Comparison of ENCODE assay signal across 12 cellular contexts in the genomic region with DNA sequence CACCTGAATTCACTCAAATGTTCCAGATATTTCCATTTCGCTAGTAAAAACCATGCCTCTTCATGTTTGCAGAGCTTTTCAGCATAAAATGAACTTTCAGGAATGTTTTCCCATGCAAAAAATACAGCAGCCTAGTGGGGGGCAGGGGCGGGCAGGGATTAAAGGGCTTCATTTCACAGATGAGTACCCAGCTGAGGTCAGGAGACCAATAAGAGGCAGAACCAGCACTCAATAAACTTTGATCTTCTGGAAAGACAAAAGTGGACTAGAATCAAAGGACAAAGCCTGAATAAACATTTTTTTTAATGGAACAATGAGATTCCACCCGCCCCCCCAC. TPM values are rescaled to one million over a fixed set of nuclear protein-coding genes. Genes with fewer than 3 reads are reported as not detected.
DNase-seq lines count a peak whose midpoint lies in the region; ATAC-seq and TF ChIP-seq lines count a peak whose summit lies in the region.
"Had no signal": no experiment of that assay in that cellular context is flagged by ENCODE, and none has a peak within 500 bp of the region (broad histone marks: within the 10 kb centered on the region; RNA-seq: fewer than 3 reads in every experiment).

No MANE protein-coding gene starts in this region.

- peak; percentile 47 for DNase-seq in H7
- peak; percentile 27 for DNase-seq in SW480 (ENCODE audit: low spot score)
- no peak for DNase-seq in smooth muscle cell (lab: John Stamatoyannopoulos, UW; ENCODE audit: unreplicated experiment)
- DNase-seq in stimulated activated CD8-positive, alpha-beta memory T cell treated with anti-CD3 and anti-CD28 coated beads, Interleukin-4, amount 100 ng/mL, for 48 hours = no peak
- no peak for DNase-seq in Caco-2
- no peak for DNase-seq in superior temporal gyrus (ENCODE audit: extremely low spot score)
- DNase-seq: activated CD8-positive, alpha-beta T cell treated with anti-CD3 and anti-CD28 coated beads for 36 hours; activated naive CD4-positive, alpha-beta T cell treated with anti-CD3 and anti-CD28 coated beads for 36 hours; erythroblast; stimulated activated CD4-positive, alpha-beta T cell treated with anti-CD3 and anti-CD28 coated beads, Interleukin-4, amount 100 ng/mL, for 24 hours; stimulated activated naive CD8-positive, alpha-beta T cell treated with anti-CD3 and anti-CD28 coated beads, Interleukin-15, Interleukin-2, amounts not matched to agents 100 U/mL and 50 U/mL, for 24 hours had no signal

- no peak overlapping the region for H2AFZ ChIP-seq in smooth muscle cell (ENCODE audit: low read depth)

- no TSS peak for BruUV-seq in Caco-2 (replicated peaks; lab: Mats Ljungman, UMichigan)

- H3K4me1 ChIP-seq in gastroesophageal sphincter = peaks cover 0 to 34% (median 13%) of the 10 kb centered on the region in 3 donors
- peaks cover 12% of the 10 kb centered on the region for H3K4me1 ChIP-seq in smooth muscle cell (ENCODE audit: low read depth)
- H3K4me1 ChIP-seq in Caco-2 = peaks cover 7% of the 10 kb centered on the region

- H3F3A ChIP-seq in smooth muscle cell (ENCODE audit: low read depth) = peaks cover 5% of the 10 kb centered on the region

- ATAC-seq in gastroesophageal sphincter = no peak

- H3K9ac ChIP-seq in smooth muscle cell (ENCODE audit: low read depth) = no peak overlapping the region

- no peaks in the 10 kb centered on the region for H3K4me1 Mint-ChIP-seq in Caco-2 (ENCODE audit: low read depth, unreplicated experiment)

- TF ChIP-seq POLR2A in gastroesophageal sphincter (IDR thresholded peaks at IDR 0.05) = no peak

- H3K36me3 ChIP-seq in H7 (replicated peaks; ENCODE audit: control insufficient read depth, insufficient read depth, low read length) = no peaks in the 10 kb centered on the region
- H3K36me3 ChIP-seq in gastroesophageal sphincter = no peaks in the 10 kb centered on the region
- no peaks in the 10 kb centered on the region for H3K36me3 ChIP-seq in smooth muscle cell (ENCODE audit: low read depth)
- no peaks in the 10 kb centered on the region for H3K36me3 ChIP-seq in Caco-2 (ENCODE audit: control insufficient read depth, insufficient read depth, low read length)

- H3K27ac ChIP-seq in gastroesophageal sphincter (peak overlapping the region in 3 of 4 donors; percentile 70 to 75 (median 74)), smooth muscle cell (ENCODE audit: low read depth) (peak overlapping the region; percentile 58)

- H3K27me3 Mint-ChIP-seq in Caco-2 (ENCODE audit: insufficient read depth, unreplicated experiment) = no peaks in the 10 kb centered on the region
- H3K27me3 Mint-ChIP-seq: activated CD8-positive, alpha-beta T cell treated with anti-CD3 and anti-CD28 coated beads for 36 hours had no signal

- H3K27ac Mint-ChIP-seq in Caco-2 (ENCODE audit: unreplicated experiment) = no peak overlapping the region

- H3K4me3 Mint-ChIP-seq in Caco-2 (ENCODE audit: unreplicated experiment) = no peak overlapping the region
- H3K4me3 Mint-ChIP-seq: activated naive CD4-positive, alpha-beta T cell treated with anti-CD3 and anti-CD28 coated beads for 36 hours had no signal

- H3K9me3 Mint-ChIP-seq in Caco-2 (ENCODE audit: unreplicated experiment) = no peaks in the 10 kb centered on the region
- H3K9me3 Mint-ChIP-seq: activated CD8-positive, alpha-beta T cell treated with anti-CD3 and anti-CD28 coated beads for 36 hours; activated naive CD4-positive, alpha-beta T cell treated with anti-CD3 and anti-CD28 coated beads for 36 hours had no signal

- CTCF ChIA-PET in Caco-2 (lab: Charles Lee) = interaction anchor here (0.6 kb wide), 1 partner anchor 324 kb away, joined by 5 read pairs; no protein-coding TSS in a partner anchor

- TF ChIP-seq CTCF in gastroesophageal sphincter (IDR thresholded peaks at IDR 0.05) (no peak), smooth muscle cell (IDR thresholded peaks at IDR 0.05; ENCODE audit: borderline replicate concordance, insufficient read depth, poor library complexity, severe bottlenecking) (no peak), Caco-2 (IDR thresholded peaks at IDR 0.05; ENCODE audit: insufficient read depth in 1 of 2, low read depth in 1 of 2, low read length in 1 of 2, severe bottlenecking in 1 of 2, unreplicated experiment in 1 of 2) (no peak)

- POLR2A ChIA-PET in Caco-2 (lab: Charles Lee) = no interaction called here

- H3K27me3 ChIP-seq in H7 (ENCODE audit: control insufficient read depth, insufficient read depth, low read length) (no peaks in the 10 kb centered on the region), gastroesophageal sphincter (no peaks in the 10 kb centered on the region), smooth muscle cell (ENCODE audit: low read depth) (no peaks in the 10 kb centered on the region), Caco-2 (replicated peaks; ENCODE audit: control insufficient read depth, insufficient read depth, low read length) (no peaks in the 10 kb centered on the region)

- TF ChIP-seq EP300 in gastroesophageal sphincter (IDR thresholded peaks at IDR 0.05) = no peak

- peaks cover 57% of the 10 kb centered on the region for H3K79me2 ChIP-seq in smooth muscle cell (ENCODE audit: low read depth)

- peaks cover 12% of the 10 kb centered on the region for H3K36me3 Mint-ChIP-seq in Caco-2 (ENCODE audit: insufficient read depth, unreplicated experiment)

- WGBS in gastroesophageal sphincter (ENCODE audit: low coverage in 1 of 2), 2 donors = 50 to 65% methylated on average over 2 of the region's 3 CpGs
- 89% methylated on average over 3 of the region's 3 CpGs for WGBS in smooth muscle cell (ENCODE audit: low lambda C conversion rate)

- H3K9me3 ChIP-seq in gastroesophageal sphincter (no peaks in the 10 kb centered on the region), smooth muscle cell (replicated peaks; ENCODE audit: low read depth) (no peaks in the 10 kb centered on the region), Caco-2 (no peaks in the 10 kb centered on the region)

- H3K4me2 ChIP-seq in smooth muscle cell = peak overlapping the region; percentile 66

- H4K20me1 ChIP-seq in smooth muscle cell (ENCODE audit: low read depth) = peaks cover 87% of the 10 kb centered on the region

- H3K4me3 ChIP-seq in H7 (ENCODE audit: insufficient read depth, low read depth, low read length) (no peak overlapping the region), gastroesophageal sphincter (no peak overlapping the region), smooth muscle cell (no peak overlapping the region), Caco-2 (ENCODE audit: low read depth, low read length) (no peak overlapping the region)

- intact Hi-C loops in Caco-2 (cut with micrococcal nuclease; ENCODE audit: unreplicated experiment) = no loop called here

RNA-seq across cellular contexts. Expression of gene KLHL25, which starts 8.0 kb away (rescaled TPM):
- 15.8 and 20.8 TPM in 2 replicates for total RNA-seq in H7 (2014; rRNA removed; shearing (Covaris generic))
- total RNA-seq in gastroesophageal sphincter (10 to 100 TPM in 3 of 4 donors, 1 to 10 TPM in 1; 8.8 to 21.3 (median 11.8) TPM), smooth muscle cell (5.0 and 10.1 TPM in 2 replicates), Caco-2 (2022) (15.4 and 16.0 TPM in 2 replicates)
- 5.1 and 6.7 TPM in 2 replicates for polyA plus RNA-seq in smooth muscle cell

Comparison
In these comparisons a context has a peak if more than half of its experiments do, and no peak if none do; other contexts are left out.
1. DNase-seq: peak in H7 (single experiment) and SW480 (single experiment); none in smooth muscle cell (single experiment), stimulated activated CD8-positive, alpha-beta memory T cell treated with anti-CD3 and anti-CD28 coated beads, Interleukin-4, amount 100 ng/mL, for 48 hours (single experiment), Caco-2 (0 of 2) and superior temporal gyrus (single experiment).